In the genomic region with DNA sequence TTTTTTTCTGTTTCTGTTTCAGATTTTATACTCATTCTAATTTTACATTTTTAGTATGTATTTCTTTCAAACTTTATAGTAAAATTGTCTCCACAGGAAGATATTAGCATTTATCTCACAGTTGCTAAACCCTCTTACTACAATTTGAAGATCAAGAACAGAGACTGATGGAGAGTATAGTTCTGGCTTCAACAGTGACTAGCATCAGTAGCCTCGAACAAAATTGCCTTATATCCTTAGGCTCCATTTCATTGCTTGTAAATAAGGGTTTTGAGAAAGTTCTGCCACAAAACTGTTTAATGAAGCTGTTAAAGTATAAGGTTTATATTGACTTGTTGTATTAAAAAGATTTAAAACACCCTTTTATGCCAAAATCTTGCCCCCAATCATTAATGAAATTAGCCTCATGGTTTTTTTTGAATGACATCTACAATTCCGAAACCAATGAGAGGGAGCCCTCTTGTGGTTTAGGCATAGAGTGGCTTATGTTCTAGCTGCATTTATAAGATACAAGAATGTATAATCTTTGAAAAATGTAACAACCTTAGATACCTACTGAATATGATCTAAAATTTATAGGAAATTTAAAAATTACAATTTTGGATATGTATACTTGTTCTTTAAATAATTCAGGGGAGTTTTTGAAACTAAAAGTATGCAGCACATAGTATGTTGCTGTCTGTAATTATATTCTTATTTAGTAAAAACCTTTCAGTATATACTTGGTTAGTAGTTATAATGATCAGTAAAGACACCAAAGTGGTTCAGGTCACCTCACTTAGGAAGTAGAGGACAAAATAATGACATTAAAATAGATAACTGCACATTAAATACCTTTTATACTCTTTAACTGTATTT, we compare ENCODE assay signal across 8 cellular contexts.
DNase-seq lines count a peak whose midpoint lies in the region; ATAC-seq and TF ChIP-seq lines count a peak whose summit lies in the region.

No MANE protein-coding gene starts in this region.

- H3K27ac ChIP-seq in dorsolateral prefrontal cortex, result no peak overlapping the region
- H3K27ac ChIP-seq in naive thymus-derived CD4-positive, alpha-beta T cell (ENCODE audit: low read depth, low read length), result no peak overlapping the region

- H3K27me3 Mint-ChIP-seq in naive thymus-derived CD4-positive, alpha-beta T cell, result peaks cover 0 to 2% (median 0%) of the 10 kb centered on the region in 5 donors
- no peaks in the 10 kb centered on the region for H3K27me3 Mint-ChIP-seq in activated T-helper 2 cell treated with anti-CD3 and anti-CD28 coated beads, Interferon-gamma antibody, Interleukin-2, Interleukin-4, amounts not matched to agents 10 μg/mL and 5 μg/mL and 100 μg/mL, durations not matched to agents 14 hours and 24 hours and 36 hours (ENCODE audit: low read depth)

- H3K27me3 ChIP-seq in BJ (ENCODE audit: control insufficient read depth, insufficient read depth, low read length), result no peaks in the 10 kb centered on the region
- no peaks in the 10 kb centered on the region for H3K27me3 ChIP-seq in dorsolateral prefrontal cortex
- no peaks in the 10 kb centered on the region for H3K27me3 ChIP-seq in naive thymus-derived CD4-positive, alpha-beta T cell (ENCODE audit: control insufficient read depth in 2 of 2, insufficient read depth in 2 of 2, low read length in 2 of 2)

- H3K36me3 ChIP-seq in BJ (ENCODE audit: control insufficient read depth, insufficient read depth, low read length), result no peaks in the 10 kb centered on the region
- no peaks in the 10 kb centered on the region for H3K36me3 ChIP-seq in naive thymus-derived CD4-positive, alpha-beta T cell (ENCODE audit: control insufficient read depth in 2 of 3, insufficient read depth in 3 of 3, low read length in 3 of 3)

- H3K27ac Mint-ChIP-seq in naive thymus-derived CD4-positive, alpha-beta T cell, result no peak overlapping the region
- H3K27ac Mint-ChIP-seq in activated T-helper 2 cell treated with anti-CD3 and anti-CD28 coated beads, Interferon-gamma antibody, Interleukin-2, Interleukin-4, amounts not matched to agents 10 μg/mL and 5 μg/mL and 100 μg/mL, durations not matched to agents 14 hours and 24 hours and 36 hours, result no peak overlapping the region

- no peaks in the 10 kb centered on the region for H3K9me3 Mint-ChIP-seq in naive thymus-derived CD4-positive, alpha-beta T cell
- no peaks in the 10 kb centered on the region for H3K9me3 Mint-ChIP-seq in activated T-helper 2 cell treated with anti-CD3 and anti-CD28 coated beads, Interferon-gamma antibody, Interleukin-2, Interleukin-4, amounts not matched to agents 10 μg/mL and 5 μg/mL and 100 μg/mL, durations not matched to agents 14 hours and 24 hours and 36 hours

- intact Hi-C loops in dorsolateral prefrontal cortex (cut with DNase I), result loop anchor here (2.0 to 5.0 kb wide), 2 partner anchors 265 to 269 kb away; no protein-coding TSS in a partner anchor
- intact Hi-C loops in naive thymus-derived CD4-positive, alpha-beta T cell (cut with micrococcal nuclease), result loop anchor here (1.0 to 5.0 kb wide), 8 partner anchors 41 to 410 kb away; partner anchors contain the start of genes HPGD (in 2 of the 2), CEP44 (in 1 of the 2) and FBXO8 (in 1 of the 2)
- intact Hi-C loops in activated T-helper 2 cell treated with anti-CD3 and anti-CD28 coated beads, Interferon-gamma antibody, Interleukin-2, Interleukin-4, amounts not matched to agents 10 μg/mL and 5 μg/mL and 100 μg/mL, durations not matched to agents 14 hours and 24 hours and 36 hours (cut with micrococcal nuclease), result loop anchor here (1.0 to 5.0 kb wide), 2 partner anchors 267 to 415 kb away; no protein-coding TSS in a partner anchor

- H3K36me3 Mint-ChIP-seq in naive thymus-derived CD4-positive, alpha-beta T cell, result no peaks in the 10 kb centered on the region
- no peaks in the 10 kb centered on the region for H3K36me3 Mint-ChIP-seq in activated T-helper 2 cell treated with anti-CD3 and anti-CD28 coated beads, Interferon-gamma antibody, Interleukin-2, Interleukin-4, amounts not matched to agents 10 μg/mL and 5 μg/mL and 100 μg/mL, durations not matched to agents 14 hours and 24 hours and 36 hours (ENCODE audit: low read depth)

- H3K4me1 ChIP-seq in naive thymus-derived CD4-positive, alpha-beta T cell (ENCODE audit: control insufficient read depth in 2 of 2, insufficient read depth in 2 of 2, low read length in 2 of 2), result no peaks in the 10 kb centered on the region

- H3K4me1 Mint-ChIP-seq in naive thymus-derived CD4-positive, alpha-beta T cell, result peaks cover 0 to 4% (median 0%) of the 10 kb centered on the region in 7 donors
- peaks cover 5% of the 10 kb centered on the region for H3K4me1 Mint-ChIP-seq in activated T-helper 2 cell treated with anti-CD3 and anti-CD28 coated beads, Interferon-gamma antibody, Interleukin-2, Interleukin-4, amounts not matched to agents 10 μg/mL and 5 μg/mL and 100 μg/mL, durations not matched to agents 14 hours and 24 hours and 36 hours (ENCODE audit: low read depth)

- peak; percentile 70 for TF ChIP-seq CTCF in BJ (IDR thresholded peaks at IDR 0.05; ENCODE audit: insufficient read depth, low read depth, low read length)
- peak; percentile 58 to 88 (median 74) for TF ChIP-seq CTCF in dorsolateral prefrontal cortex (IDR thresholded peaks at IDR 0.05 in 54 of 56, conservative IDR thresholded peaks at IDR 0.05 in 2 of 56; ENCODE audit: low read depth in 1 of 56, partially characterized antibody in 56 of 56)

- H3K4me3 Mint-ChIP-seq in naive thymus-derived CD4-positive, alpha-beta T cell, result no peak overlapping the region
- no peak overlapping the region for H3K4me3 Mint-ChIP-seq in activated T-helper 2 cell treated with anti-CD3 and anti-CD28 coated beads, Interferon-gamma antibody, Interleukin-2, Interleukin-4, amounts not matched to agents 10 μg/mL and 5 μg/mL and 100 μg/mL, durations not matched to agents 14 hours and 24 hours and 36 hours (ENCODE audit: low read depth)

- no peak overlapping the region for H3K4me3 ChIP-seq in BJ (ENCODE audit: low read depth, low read length)
- peak overlapping the region in 12 of 59 donors; percentile 8 to 39 (median 21) for H3K4me3 ChIP-seq in dorsolateral prefrontal cortex
- H3K4me3 ChIP-seq in naive thymus-derived CD4-positive, alpha-beta T cell (ENCODE audit: low read length), result no peak overlapping the region

- POLR2A ChIA-PET in BJ (lab: Charles Lee), result interaction anchor here (0.6 kb wide), 1 partner anchor 82 kb away, joined by 3 read pairs; no protein-coding TSS in a partner anchor
- POLR2A ChIA-PET in naive thymus-derived CD4-positive, alpha-beta T cell (lab: Charles Lee), result interaction anchor here (0.9 kb wide), 1 partner anchor 35 kb away, joined by 3 read pairs; no protein-coding TSS in a partner anchor

- no peak for DNase-seq in BJ (ENCODE audit: low read depth)
- DNase-seq in NOMO-1 treated with dmso at 0.1 percent for 144 hours (lab: John Stamatoyannopoulos, UW; ENCODE audit: unreplicated experiment), result peak; percentile 7
- DNase-seq in dorsolateral prefrontal cortex, result no peak
- DNase-seq in naive thymus-derived CD4-positive, alpha-beta T cell, result peak in 4 of 9 donors; percentile 16 to 35 (median 27)
- DNase-seq in activated naive CD4-positive, alpha-beta T cell (lab: John Stamatoyannopoulos, UW), result no peak
- DNase-seq in activated T-helper 2 cell treated with anti-CD3 and anti-CD28 coated beads, Interferon-gamma antibody, Interleukin-2, Interleukin-4, amounts not matched to agents 10 μg/mL and 5 μg/mL and 100 μg/mL, durations not matched to agents 14 hours and 24 hours and 36 hours (ENCODE audit: low spot score), result no peak

- H3K9me3 ChIP-seq in naive thymus-derived CD4-positive, alpha-beta T cell (ENCODE audit: control insufficient read depth in 2 of 3, low read length in 3 of 3), result no peaks in the 10 kb centered on the region

- CTCF ChIA-PET in BJ (lab: Yijun Ruan, JAX), result interaction anchor here (1.2 to 1.5 kb wide), 3 partner anchors 83 to 633 kb away, joined by 3 to 4 read pairs (median 3); no protein-coding TSS in a partner anchor
- CTCF ChIA-PET in naive thymus-derived CD4-positive, alpha-beta T cell (lab: Charles Lee), result interaction anchor here (1.5 kb wide), 1 partner anchor 261 kb away, joined by 4 read pairs; no protein-coding TSS in a partner anchor

- ATAC-seq in GM18520 (IDR thresholded peaks at IDR 0.05; ENCODE audit: unreplicated experiment) (peak; percentile 51), HG03135 (IDR thresholded peaks at IDR 0.05; ENCODE audit: unreplicated experiment) (peak; percentile 77)
- ATAC-seq in naive thymus-derived CD4-positive, alpha-beta T cell, result peak; percentile 60
